8 cellular contexts compared by ENCODE assay signal in the genomic region with DNA sequence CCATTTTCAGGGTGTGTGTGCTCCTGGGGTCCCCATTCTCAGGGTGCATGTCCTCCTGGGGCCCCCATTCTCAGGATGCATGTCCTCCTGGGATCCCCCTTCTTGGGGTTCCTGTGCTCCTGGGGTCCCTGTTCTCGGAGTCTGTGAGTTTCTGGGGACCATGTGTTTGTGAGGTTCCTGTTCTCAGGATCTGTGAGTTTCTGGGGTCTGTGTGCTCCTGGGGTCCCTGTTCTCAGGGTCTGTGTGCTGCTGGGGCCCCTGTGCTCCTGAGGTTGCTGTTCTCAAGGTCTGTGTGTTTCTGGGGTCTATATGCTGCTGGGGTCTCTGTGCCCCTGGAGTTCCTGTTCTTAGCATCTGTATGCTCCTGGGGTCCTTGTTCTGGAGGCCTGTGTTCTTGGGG.
"Had no signal": no experiment of that assay in that cellular context is flagged by ENCODE, and none has a peak within 500 bp of the region (broad histone marks: within the 10 kb centered on the region; RNA-seq: fewer than 3 reads in every experiment).

No MANE protein-coding gene starts in this region.

- H3K36me3 Mint-ChIP-seq: IgD-negative memory B cell had no signal

- DNase-seq: GOT3, H7, HCEC 1CT, KBM-7 had no signal

- H3K4me2 ChIP-seq: KMS-11 had no signal

- H3K27me3 Mint-ChIP-seq: IgD-negative memory B cell had no signal

- H3K4me1 Mint-ChIP-seq: IgD-negative memory B cell had no signal

- ATAC-seq: HepG2 had no signal

- H3K4me3 Mint-ChIP-seq: IgD-negative memory B cell had no signal

- H3K27ac ChIP-seq: HL-60, KMS-11 had no signal

- H3K27ac Mint-ChIP-seq: IgD-negative memory B cell had no signal

- H3K9ac ChIP-seq: KMS-11 had no signal
